7 cellular contexts compared by ENCODE assay signal in genomic region chr3:107064445-107065060, GRCh38.
A peak's percentile ranks its signal among the peaks of the same experiment; 100 is the strongest.
DNase-seq lines count a peak whose midpoint lies in the region; ATAC-seq and TF ChIP-seq lines count a peak whose summit lies in the region.

No MANE protein-coding gene starts in this region.

- H3K36me3 ChIP-seq in SK-N-MC (ENCODE audit: insufficient read depth, low read length): no peaks in the 10 kb centered on the region
- H3K36me3 ChIP-seq in adipocyte (ENCODE audit: control insufficient read depth, insufficient read depth, low read length, severe bottlenecking): no peaks in the 10 kb centered on the region
- H3K36me3 ChIP-seq in left ventricle myocardium inferior: no peaks in the 10 kb centered on the region

- H3K4me3 ChIP-seq in SK-N-MC: no peak overlapping the region
- no peak overlapping the region for H3K4me3 ChIP-seq in adipocyte (ENCODE audit: low read length)
- H3K4me3 ChIP-seq in left ventricle myocardium inferior: no peak overlapping the region

- in situ Hi-C loops in GM13976 (cut with MboI; ENCODE audit: low sequenced_read_pairs, unreplicated experiment): loop anchor here (25.0 kb wide), 1 partner anchor 1227 kb away; no protein-coding TSS in a partner anchor

- ATAC-seq in HG02610 (IDR thresholded peaks at IDR 0.05; ENCODE audit: unreplicated experiment): peak; percentile 93

- intact Hi-C loops in left ventricle myocardium inferior (cut with micrococcal nuclease): loop anchor here (10.0 kb wide), 1 partner anchor 240 kb away; no protein-coding TSS in a partner anchor

- H3K9ac ChIP-seq in SK-N-MC (ENCODE audit: insufficient read length) (no peak overlapping the region), adipocyte (ENCODE audit: low read length) (peak overlapping the region; percentile 32)

- H3K27me3 ChIP-seq in adipocyte (replicated peaks; ENCODE audit: control insufficient read depth, insufficient read depth, low read length): no peaks in the 10 kb centered on the region
- no peaks in the 10 kb centered on the region for H3K27me3 ChIP-seq in left ventricle myocardium inferior (ENCODE audit: low read depth)

- no peaks in the 10 kb centered on the region for H3K9me3 ChIP-seq in SK-N-MC (ENCODE audit: low read depth, low read length)
- H3K9me3 ChIP-seq in adipocyte (ENCODE audit: control insufficient read depth, low read length): no peaks in the 10 kb centered on the region
- H3K9me3 ChIP-seq in left ventricle myocardium inferior (replicated peaks): no peaks in the 10 kb centered on the region

- DNase-seq in GM13976 (ENCODE audit: low spot score): peak; percentile 37
- peak; percentile 46 for DNase-seq in MV-4-11 (lab: John Stamatoyannopoulos, UW)
- peak; percentile 90 for DNase-seq in SK-N-MC (ENCODE audit: low read depth, low spot score)
- peak; percentile 93 for DNase-seq in adipocyte (ENCODE audit: low read depth)
- peak; percentile 18 for DNase-seq in left ventricle myocardium inferior
- DNase-seq in retina: peak; percentile 80

- TF ChIP-seq CTCF in GM13976 (IDR thresholded peaks at IDR 0.05; ENCODE audit: borderline replicate concordance, control extremely low read depth, extremely low read depth, insufficient read depth, missing control alignments) (peak; percentile 73), left ventricle myocardium inferior (IDR thresholded peaks at IDR 0.05; ENCODE audit: borderline replicate concordance) (peak; percentile 86)

- 0 out of 2 replicates have a peak overlapping the region, but pooled peaks have one; percentile 10 for H3K27ac ChIP-seq in SK-N-MC
- H3K27ac ChIP-seq in left ventricle myocardium inferior (replicated peaks): peak overlapping the region; percentile 33

- H3K4me1 ChIP-seq in adipocyte (ENCODE audit: control insufficient read depth, insufficient read depth, low read length) (peaks cover 44% of the 10 kb centered on the region), left ventricle myocardium inferior (peaks cover 41% of the 10 kb centered on the region)

Comparison
In these comparisons a context has a peak if more than half of its experiments do, and no peak if none do; other contexts are left out.
1. DNase-seq: peak in every context shown above with its lines; median percentile 93 in adipocyte; 90 in SK-N-MC; 80 in retina; 46 in MV-4-11; 37 in GM13976; 18 in left ventricle myocardium inferior.